In genomic region chr7:92767427-92767826, GRCh38 we compare ENCODE assay signal across 9 cellular contexts.
DNase-seq lines count a peak whose midpoint lies in the region; ATAC-seq and TF ChIP-seq lines count a peak whose summit lies in the region.
"Had no signal": no experiment of that assay in that cellular context is flagged by ENCODE, and none has a peak within 500 bp of the region (broad histone marks: within the 10 kb centered on the region; RNA-seq: fewer than 3 reads in every experiment).

No MANE protein-coding gene starts in this region.

- H4K20me1 ChIP-seq in HCT116 (ENCODE audit: insufficient read depth), result no peaks in the 10 kb centered on the region

- H3K4me1 ChIP-seq in BE2C, result peaks cover 49% of the 10 kb centered on the region
- H3K4me1 ChIP-seq in HCT116 (ENCODE audit: control insufficient read depth in 1 of 2, insufficient read depth in 2 of 2, low read length in 2 of 2), result peaks cover 49 to 70% of the 10 kb centered on the region in 2 experiments
- peaks cover 13 to 14% of the 10 kb centered on the region in 2 donors for H3K4me1 ChIP-seq in left lung
- no peaks in the 10 kb centered on the region for H3K4me1 ChIP-seq in testis

- peaks cover 7% of the 10 kb centered on the region; the same call in 1 of the 2 replicates for H3K36me3 ChIP-seq in BE2C
- H3K36me3 ChIP-seq in HCT116 (ENCODE audit: control insufficient read depth in 1 of 2, insufficient read depth in 2 of 2, low read length in 2 of 2), result no peaks in the 10 kb centered on the region
- H3K36me3 ChIP-seq in left lung, result no peaks in the 10 kb centered on the region
- H3K36me3 ChIP-seq in testis (ENCODE audit: low read depth, missing control alignments), result no peaks in the 10 kb centered on the region

- CTCF ChIA-PET in HCT116 (lab: Charles Lee), result interaction anchor here (1.0 to 1.1 kb wide), 2 partner anchors 13 to 66 kb away, joined by 3 to 7 read pairs; no protein-coding TSS in a partner anchor

- no peaks in the 10 kb centered on the region for H3K9me2 ChIP-seq in HCT116 (ENCODE audit: insufficient read depth)

- TF ChIP-seq CTCF in BE2C (IDR thresholded peaks at IDR 0.05; ENCODE audit: low read depth, low read length), result no peak
- TF ChIP-seq CTCF in HCT116 (IDR thresholded peaks at IDR 0.05 in 2 of 3, conservative IDR thresholded peaks at IDR 0.05 in 1 of 3; ENCODE audit: borderline replicate concordance in 1 of 3, insufficient read depth in 1 of 3, low read depth in 2 of 3, low read length in 2 of 3), result no peak
- TF ChIP-seq CTCF in left lung (IDR thresholded peaks at IDR 0.05), result no peak
- no peak for TF ChIP-seq CTCF in testis (IDR thresholded peaks at IDR 0.05)

- POLR2A ChIA-PET in HCT116 (lab: Charles Lee), result no interaction called here

- BruUV-seq in HCT116 (replicated peaks; lab: Mats Ljungman, UMichigan), result no TSS peak

- TF ChIP-seq POLR2A in HCT116 (IDR thresholded peaks at IDR 0.05; ENCODE audit: borderline replicate concordance, extremely low read depth, insufficient read depth, insufficient read length), result no peak
- no peak for TF ChIP-seq POLR2A in testis (IDR thresholded peaks at IDR 0.05)

- H3K9me3 ChIP-seq in BE2C (no peaks in the 10 kb centered on the region), HCT116 (ENCODE audit: control insufficient read depth in 1 of 2, insufficient read depth in 1 of 2, low read depth in 1 of 2, low read length in 2 of 2) (no peaks in the 10 kb centered on the region), left lung (no peaks in the 10 kb centered on the region), testis (no peaks in the 10 kb centered on the region)

- H3K79me2 ChIP-seq in HCT116 (ENCODE audit: insufficient read depth, low read length), result peaks cover 67% of the 10 kb centered on the region

- intact Hi-C loops in HCT116 (cut with micrococcal nuclease), result loop anchor here (5.0 kb wide), 1 partner anchor 65 kb away; no protein-coding TSS in a partner anchor
- intact Hi-C loops in left lung (cut with DNase I), result loop anchor here in 1 of 2 donors (10.0 kb wide), 1 partner anchor 57 kb away; no protein-coding TSS in a partner anchor
- intact Hi-C loops in testis (cut with DNase I; ENCODE audit: low total_unique reads), result no loop called here

- H3K27me3 ChIP-seq in BE2C (no peaks in the 10 kb centered on the region), HCT116 (ENCODE audit: insufficient read depth, low read length) (no peaks in the 10 kb centered on the region), left lung (no peaks in the 10 kb centered on the region), testis (no peaks in the 10 kb centered on the region)

- RAD21 ChIA-PET in HCT116 (lab: Charles Lee; ENCODE audit: low non-redundant PET in 1 of 2, low total read pairs in 2 of 2, uncharacterized antibody in 2 of 2, unreplicated experiment in 2 of 2), result no interaction called here

- H2AFZ ChIP-seq in HCT116 (ENCODE audit: low read depth, low read length, poor library complexity, severe bottlenecking), result no peak overlapping the region

- H3K4me3 ChIP-seq in BE2C (ENCODE audit: low read depth, low read length) (peak overlapping the region; percentile 30; the same call in 1 of the 2 replicates), HCT116 (replicated peaks in 1 of 2; ENCODE audit: low read depth in 1 of 2, low read length in 2 of 2) (peak overlapping the region in 1 of 2 experiments; percentile 45; a peak in 2 of 4 replicates), left lung (no peak overlapping the region), testis (no peak overlapping the region)

- no peak for TF ChIP-seq RAD21 in HCT116 (IDR thresholded peaks at IDR 0.05; ENCODE audit: low read depth)

- H3K27ac ChIP-seq in HCT116 (ENCODE audit: low read depth, low read length) (no peak overlapping the region; the same call in 1 of the 2 replicates), left lung (peak overlapping the region in 1 of 2 donors; percentile 28), testis (no peak overlapping the region)

- ATAC-seq in HCT116 (no peak), left lung (peak; percentile 30), HG02798 (IDR thresholded peaks at IDR 0.05; ENCODE audit: poor library complexity, unreplicated experiment) (no peak), GM18520 (IDR thresholded peaks at IDR 0.05; ENCODE audit: unreplicated experiment) (no peak)

- H3K9ac ChIP-seq in HCT116 (ENCODE audit: low read length), result peak overlapping the region; percentile 55

- peak overlapping the region; percentile 75 for H3K4me2 ChIP-seq in HCT116 (ENCODE audit: low read length)

- DNase-seq in BE2C (no peak), HCT116 (ENCODE audit: low read depth, low spot score) (no peak), amniotic epithelial cell (ENCODE audit: low read depth) (peak; percentile 61), left lung (no peak), testis (no peak), HuH-7.5 (ENCODE audit: low spot score) (no peak)
- DNase-seq: SIG-M5 had no signal

TF ChIP-seq in HCT116, 20 proteins besides CTCF, POLR2A, EP300 and RAD21:
- TF ChIP-seq, protein P1, sequence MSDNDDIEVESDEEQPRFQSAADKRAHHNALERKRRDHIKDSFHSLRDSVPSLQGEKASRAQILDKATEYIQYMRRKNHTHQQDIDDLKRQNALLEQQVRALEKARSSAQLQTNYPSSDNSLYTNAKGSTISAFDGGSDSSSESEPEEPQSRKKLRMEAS (IDR thresholded peaks at IDR 0.05), result no peak
- no peak for TF ChIP-seq EZH2 (IDR thresholded peaks at IDR 0.05)
- TF ChIP-seq ZNF274 (IDR thresholded peaks at IDR 0.05; ENCODE audit: low read depth, low read length), result no peak
- no peak for TF ChIP-seq SIN3A (IDR thresholded peaks at IDR 0.05; ENCODE audit: low read depth)
